ENCODE assay signal across 26 cellular contexts in genomic region chr13:95629071-95629470, GRCh38. TPM values are rescaled to one million over a fixed set of nuclear protein-coding genes. Genes with fewer than 3 reads are reported as not detected.
DNase-seq lines count a peak whose midpoint lies in the region; ATAC-seq, FAIRE-seq and TF ChIP-seq lines count a peak whose summit lies in the region.
"Had no signal": no experiment of that assay in that cellular context is flagged by ENCODE, and none has a peak within 500 bp of the region (broad histone marks: within the 10 kb centered on the region; RNA-seq: fewer than 3 reads in every experiment).

No MANE protein-coding gene starts in this region.

- no peak for FAIRE-seq in HTR-8/SVneo (lab: Jason Lieb, UNC)
- FAIRE-seq: A204.1, GM12891, GM18507 had no signal

- no peak for TF ChIP-seq CTCF in endothelial cell (IDR thresholded peaks at IDR 0.05; ENCODE audit: unreplicated experiment)
- TF ChIP-seq CTCF in neural crest cell (conservative IDR thresholded peaks at IDR 0.05) = no peak

- no peaks in the 10 kb centered on the region for H3K9me3 Mint-ChIP-seq in endothelial cell (ENCODE audit: unreplicated experiment)
- no peaks in the 10 kb centered on the region for H3K9me3 Mint-ChIP-seq in neural crest cell
- no peaks in the 10 kb centered on the region for H3K9me3 Mint-ChIP-seq in stimulated activated effector memory CD8-positive, alpha-beta T cell treated with anti-CD3 and anti-CD28 coated beads, Interleukin-12 subunit alpha, Interleukin-12 subunit beta, amount 100 ng/mL, for 72 hours
- H3K9me3 Mint-ChIP-seq: CD4-positive, alpha-beta memory T cell; CD4-positive, CD25-positive, alpha-beta regulatory T cell; CD8-positive, alpha-beta memory T cell had no signal

- H3K36me3 Mint-ChIP-seq in endothelial cell (ENCODE audit: low read depth, unreplicated experiment) (peaks cover 44% of the 10 kb centered on the region), neural crest cell (ENCODE audit: low read depth) (peaks cover 66% of the 10 kb centered on the region)
- no peaks in the 10 kb centered on the region for H3K36me3 Mint-ChIP-seq in stimulated activated effector memory CD8-positive, alpha-beta T cell treated with anti-CD3 and anti-CD28 coated beads, Interleukin-12 subunit alpha, Interleukin-12 subunit beta, amount 100 ng/mL, for 72 hours
- H3K36me3 Mint-ChIP-seq: CD14-positive monocyte; CD4-positive, alpha-beta memory T cell; CD4-positive, CD25-positive, alpha-beta regulatory T cell; CD8-positive, alpha-beta memory T cell had no signal

- H3K4me3 Mint-ChIP-seq in endothelial cell (ENCODE audit: unreplicated experiment) = peak overlapping the region; percentile 53
- no peak overlapping the region for H3K4me3 Mint-ChIP-seq in neural crest cell
- H3K4me3 Mint-ChIP-seq in stimulated activated effector memory CD8-positive, alpha-beta T cell treated with anti-CD3 and anti-CD28 coated beads, Interleukin-12 subunit alpha, Interleukin-12 subunit beta, amount 100 ng/mL, for 72 hours = no peak overlapping the region
- H3K4me3 Mint-ChIP-seq: CD14-positive monocyte; CD4-positive, alpha-beta memory T cell; CD4-positive, CD25-positive, alpha-beta regulatory T cell; CD8-positive, alpha-beta memory T cell had no signal

- H3K4me1 Mint-ChIP-seq in endothelial cell (ENCODE audit: unreplicated experiment) (no peaks in the 10 kb centered on the region), neural crest cell (peaks cover 6% of the 10 kb centered on the region)
- H3K4me1 Mint-ChIP-seq in stimulated activated effector memory CD8-positive, alpha-beta T cell treated with anti-CD3 and anti-CD28 coated beads, Interleukin-12 subunit alpha, Interleukin-12 subunit beta, amount 100 ng/mL, for 72 hours = no peaks in the 10 kb centered on the region
- H3K4me1 Mint-ChIP-seq: CD14-positive monocyte; CD4-positive, CD25-positive, alpha-beta regulatory T cell; CD8-positive, alpha-beta memory T cell had no signal

- H3K27ac Mint-ChIP-seq in endothelial cell (ENCODE audit: unreplicated experiment) (no peak overlapping the region), neural crest cell (ENCODE audit: unreplicated experiment) (peak overlapping the region; percentile 31)
- no peak overlapping the region for H3K27ac Mint-ChIP-seq in stimulated activated effector memory CD8-positive, alpha-beta T cell treated with anti-CD3 and anti-CD28 coated beads, Interleukin-12 subunit alpha, Interleukin-12 subunit beta, amount 100 ng/mL, for 72 hours
- H3K27ac Mint-ChIP-seq: CD14-positive monocyte; CD4-positive, alpha-beta memory T cell; CD4-positive, CD25-positive, alpha-beta regulatory T cell; CD8-positive, alpha-beta memory T cell had no signal

- DNase-seq in endothelial cell (ENCODE audit: low spot score) (no peak), neural crest cell (ENCODE audit: low read depth, low spot score) (no peak), HTR-8/SVneo (ENCODE audit: insufficient read length, low spot score) (no peak), GDM1 (lab: John Stamatoyannopoulos, UW) (no peak)
- no peak for DNase-seq in stimulated activated effector memory CD8-positive, alpha-beta T cell treated with anti-CD3 and anti-CD28 coated beads, Interleukin-12 subunit alpha, Interleukin-12 subunit beta, amount 100 ng/mL, for 72 hours (ENCODE audit: low spot score in 2 of 2)
- DNase-seq: 8988T; ACHN; BE2C; C1 segment of cervical spinal cord; CD4-positive, alpha-beta memory T cell; CD4-positive, CD25-positive, alpha-beta regulatory T cell; CD8-positive, alpha-beta memory T cell; COR-L47; DMS 273 treated with DMSO at 0.1 percent for 48 hours; DMS153; DMS53; DMS79; DND-41; EL; GF-D8 had no signal

- no peaks in the 10 kb centered on the region for H3K27me3 Mint-ChIP-seq in endothelial cell (ENCODE audit: unreplicated experiment)
- no peaks in the 10 kb centered on the region for H3K27me3 Mint-ChIP-seq in neural crest cell (ENCODE audit: low read depth)

- TF ChIP-seq POLR2A in GM18505 (IDR thresholded peaks at IDR 0.05; ENCODE audit: borderline replicate concordance, extremely low read depth, insufficient read depth, insufficient read length) = no peak

- peak; percentile 26 for ATAC-seq in stimulated activated effector memory CD8-positive, alpha-beta T cell treated with anti-CD3 and anti-CD28 coated beads, Interleukin-12 subunit alpha, Interleukin-12 subunit beta, amount 100 ng/mL, for 72 hours
- ATAC-seq in HG03135 (IDR thresholded peaks at IDR 0.05; ENCODE audit: unreplicated experiment) = no peak
- no peak for ATAC-seq in GM18505 (IDR thresholded peaks at IDR 0.05; ENCODE audit: unreplicated experiment)

RNA-seq across cellular contexts. Expression of gene DZIP1, which starts 15.4 kb away (rescaled TPM):
- total RNA-seq in endothelial cell (ENCODE audit: unreplicated experiment) (39.7 TPM), neural crest cell (71.0 and 71.1 TPM in 2 replicates)
- total RNA-seq: CD4-positive, alpha-beta memory T cell; CD4-positive, CD25-positive, alpha-beta regulatory T cell had no signal

RNA-seq across cellular contexts. Expression of gene DNAJC3, which starts 47.9 kb away (rescaled TPM):
- total RNA-seq in endothelial cell (ENCODE audit: unreplicated experiment) (50.3 TPM), neural crest cell (17.5 and 18.3 TPM in 2 replicates)
